ENCODE assay signal across 2 cellular contexts in the genomic region with DNA sequence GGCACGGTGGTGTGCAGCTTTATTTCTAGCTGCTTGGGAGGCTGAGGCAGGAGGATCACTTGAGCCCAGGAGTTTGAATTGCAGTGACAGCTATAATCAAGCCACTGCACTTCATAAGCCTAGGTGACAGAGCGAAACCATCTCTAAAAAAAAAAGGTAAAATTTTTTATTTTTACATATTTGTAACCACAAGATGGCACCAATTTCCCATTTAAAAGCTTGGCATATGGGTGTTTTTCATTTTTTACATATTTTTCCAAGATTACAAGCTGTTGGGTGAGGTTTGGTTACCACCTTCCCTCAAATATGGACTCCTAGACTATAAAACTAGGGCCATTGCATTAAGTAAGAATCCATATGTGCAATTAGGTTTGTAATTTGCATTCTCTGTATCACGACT.
TF ChIP-seq lines count a peak whose summit lies in the region.

No MANE protein-coding gene starts in this region.

TF ChIP-seq in SK-N-SH, 30 proteins besides CTCF, POLR2A, EP300 and RAD21 (continued from another document):
- no peak for TF ChIP-seq CHD2 (IDR thresholded peaks at IDR 0.05; ENCODE audit: low read length, partially characterized antibody)
- TF ChIP-seq RXRA (IDR thresholded peaks at IDR 0.05; ENCODE audit: borderline replicate concordance, low read depth) = no peak
- TF ChIP-seq MEF2A (IDR thresholded peaks at IDR 0.05; ENCODE audit: borderline replicate concordance, low read depth) = no peak
- TF ChIP-seq, protein P1, sequence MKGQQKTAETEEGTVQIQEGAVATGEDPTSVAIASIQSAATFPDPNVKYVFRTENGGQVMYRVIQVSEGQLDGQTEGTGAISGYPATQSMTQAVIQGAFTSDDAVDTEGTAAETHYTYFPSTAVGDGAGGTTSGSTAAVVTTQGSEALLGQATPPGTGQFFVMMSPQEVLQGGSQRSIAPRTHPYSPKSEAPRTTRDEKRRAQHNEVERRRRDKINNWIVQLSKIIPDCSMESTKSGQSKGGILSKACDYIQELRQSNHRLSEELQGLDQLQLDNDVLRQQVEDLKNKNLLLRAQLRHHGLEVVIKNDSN (IDR thresholded peaks at IDR 0.05; ENCODE audit: borderline replicate concordance, low read depth) = no peak
- no peak for TF ChIP-seq YY1 (IDR thresholded peaks at IDR 0.05; ENCODE audit: low read depth)
- no peak for TF ChIP-seq TCF12 (IDR thresholded peaks at IDR 0.05)
- TF ChIP-seq, protein P2, sequence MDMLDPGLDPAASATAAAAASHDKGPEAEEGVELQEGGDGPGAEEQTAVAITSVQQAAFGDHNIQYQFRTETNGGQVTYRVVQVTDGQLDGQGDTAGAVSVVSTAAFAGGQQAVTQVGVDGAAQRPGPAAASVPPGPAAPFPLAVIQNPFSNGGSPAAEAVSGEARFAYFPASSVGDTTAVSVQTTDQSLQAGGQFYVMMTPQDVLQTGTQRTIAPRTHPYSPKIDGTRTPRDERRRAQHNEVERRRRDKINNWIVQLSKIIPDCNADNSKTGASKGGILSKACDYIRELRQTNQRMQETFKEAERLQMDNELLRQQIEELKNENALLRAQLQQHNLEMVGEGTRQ (IDR thresholded peaks at IDR 0.05; ENCODE audit: borderline replicate concordance, low read depth, low read length) = no peak
- TF ChIP-seq, protein P3, sequence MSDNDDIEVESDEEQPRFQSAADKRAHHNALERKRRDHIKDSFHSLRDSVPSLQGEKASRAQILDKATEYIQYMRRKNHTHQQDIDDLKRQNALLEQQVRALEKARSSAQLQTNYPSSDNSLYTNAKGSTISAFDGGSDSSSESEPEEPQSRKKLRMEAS (IDR thresholded peaks at IDR 0.05; ENCODE audit: low read depth) = no peak
- TF ChIP-seq TEAD4 (IDR thresholded peaks at IDR 0.05; ENCODE audit: borderline replicate concordance, insufficient read depth) = no peak
- TF ChIP-seq POLR2AphosphoS5 (IDR thresholded peaks at IDR 0.05; ENCODE audit: low read depth, low read length) = no peak

TF ChIP-seq in SK-N-SH treated with all-trans-retinoic acid at 6 μM for 48 hours, 23 proteins besides CTCF, POLR2A, EP300 and RAD21 (continued from another document):
- no peak for TF ChIP-seq ZNF565 (CRISPR knock-in tag; conservative IDR thresholded peaks at IDR 0.05; ENCODE audit: low read depth)
- TF ChIP-seq TOX (CRISPR knock-in tag; IDR thresholded peaks at IDR 0.05; ENCODE audit: borderline replicate concordance) = no peak
- TF ChIP-seq GLIS3 (CRISPR knock-in tag; IDR thresholded peaks at IDR 0.05) = no peak
- no peak for TF ChIP-seq CSDC2 (CRISPR knock-in tag; IDR thresholded peaks at IDR 0.05)
- TF ChIP-seq ZC3H10 (CRISPR knock-in tag; IDR thresholded peaks at IDR 0.05) = no peak
- no peak for TF ChIP-seq ZFP3 (CRISPR knock-in tag; IDR thresholded peaks at IDR 0.05)
- TF ChIP-seq TCF4 (CRISPR knock-in tag; IDR thresholded peaks at IDR 0.05; ENCODE audit: borderline replicate concordance) = no peak
- TF ChIP-seq, protein P4, sequence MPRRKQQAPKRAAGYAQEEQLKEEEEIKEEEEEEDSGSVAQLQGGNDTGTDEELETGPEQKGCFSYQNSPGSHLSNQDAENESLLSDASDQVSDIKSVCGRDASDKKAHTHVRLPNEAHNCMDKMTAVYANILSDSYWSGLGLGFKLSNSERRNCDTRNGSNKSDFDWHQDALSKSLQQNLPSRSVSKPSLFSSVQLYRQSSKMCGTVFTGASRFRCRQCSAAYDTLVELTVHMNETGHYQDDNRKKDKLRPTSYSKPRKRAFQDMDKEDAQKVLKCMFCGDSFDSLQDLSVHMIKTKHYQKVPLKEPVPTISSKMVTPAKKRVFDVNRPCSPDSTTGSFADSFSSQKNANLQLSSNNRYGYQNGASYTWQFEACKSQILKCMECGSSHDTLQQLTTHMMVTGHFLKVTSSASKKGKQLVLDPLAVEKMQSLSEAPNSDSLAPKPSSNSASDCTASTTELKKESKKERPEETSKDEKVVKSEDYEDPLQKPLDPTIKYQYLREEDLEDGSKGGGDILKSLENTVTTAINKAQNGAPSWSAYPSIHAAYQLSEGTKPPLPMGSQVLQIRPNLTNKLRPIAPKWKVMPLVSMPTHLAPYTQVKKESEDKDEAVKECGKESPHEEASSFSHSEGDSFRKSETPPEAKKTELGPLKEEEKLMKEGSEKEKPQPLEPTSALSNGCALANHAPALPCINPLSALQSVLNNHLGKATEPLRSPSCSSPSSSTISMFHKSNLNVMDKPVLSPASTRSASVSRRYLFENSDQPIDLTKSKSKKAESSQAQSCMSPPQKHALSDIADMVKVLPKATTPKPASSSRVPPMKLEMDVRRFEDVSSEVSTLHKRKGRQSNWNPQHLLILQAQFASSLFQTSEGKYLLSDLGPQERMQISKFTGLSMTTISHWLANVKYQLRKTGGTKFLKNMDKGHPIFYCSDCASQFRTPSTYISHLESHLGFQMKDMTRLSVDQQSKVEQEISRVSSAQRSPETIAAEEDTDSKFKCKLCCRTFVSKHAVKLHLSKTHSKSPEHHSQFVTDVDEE (CRISPR knock-in tag; IDR thresholded peaks at IDR 0.05) = no peak
